17 cellular contexts compared by ENCODE assay signal in genomic region chr5:126044931-126045565, GRCh38.
"Had no signal": no experiment of that assay in that cellular context is flagged by ENCODE, and none has a peak within 500 bp of the region (broad histone marks: within the 10 kb centered on the region; RNA-seq: fewer than 3 reads in every experiment).

No MANE protein-coding gene starts in this region.

- H3K4me1 ChIP-seq: esophagus squamous epithelium had no signal

- ATAC-seq: activated CD8-positive, alpha-beta T cell treated with anti-CD3 and anti-CD28 coated beads, Interleukin-2, amount 10 ng/mL, durations not matched to agents 7 days and 5 days; activated T-cell treated with anti-CD3 and anti-CD28 coated beads, Interleukin-2, amount 50 U/mL, for 72 hours; stimulated activated memory B cell treated with anti-CD40 and anti-IgM and Interleukin-4, amounts not matched to agents 10 μg/mL and 1 μg/mL and 100 μg/mL, for 72 hours had no signal

- DNase-seq: activated CD4-positive, alpha-beta T cell treated with anti-CD3 and anti-CD28 coated beads, Interleukin-2, amount 10 ng/mL, durations not matched to agents 24 days and 14 days; activated CD4-positive, CD25-positive, alpha-beta regulatory T cell; activated CD8-positive, alpha-beta memory T cell treated with anti-CD3 and anti-CD28 coated beads, Interleukin-2, amount 50 U/mL, for 4 hours; activated CD8-positive, alpha-beta T cell treated with anti-CD3 and anti-CD28 coated beads, Interleukin-2, amount 10 ng/mL, durations not matched to agents 7 days and 5 days; activated gamma-delta T cell treated with Interleukin-2 at 50 U/mL for 16 hours; activated T-cell treated with anti-CD3 and anti-CD28 coated beads, Interleukin-2, amount 50 U/mL, for 72 hours; cerebellar nuclear complex; effector CD8-positive, alpha-beta T cell; esophagus squamous epithelium; midbrain; stimulated activated CD4-positive, alpha-beta T cell treated with anti-CD3 and anti-CD28 coated beads, Interleukin-12 subunit alpha, Interleukin-12 subunit beta, amount 100 ng/mL, for 4 hours had no signal

- H3K9ac ChIP-seq: neural progenitor cell had no signal

- H3K4me3 ChIP-seq: esophagus squamous epithelium, lung, neural progenitor cell had no signal

- FAIRE-seq: endothelial cell of umbilical vein, urothelium cell line had no signal

- H3K27me3 ChIP-seq: brain microvascular endothelial cell, esophagus squamous epithelium, neural progenitor cell had no signal

- H3K9me3 ChIP-seq: esophagus squamous epithelium had no signal

- H3K27ac ChIP-seq: brain microvascular endothelial cell, esophagus squamous epithelium, neural progenitor cell had no signal

- H3K36me3 ChIP-seq: brain microvascular endothelial cell, esophagus squamous epithelium, neural progenitor cell had no signal
